In genomic region chr5:139167052-139167451, GRCh38 we compare ENCODE assay signal across 13 cellular contexts. TPM values are rescaled to one million over a fixed set of nuclear protein-coding genes. Genes with fewer than 3 reads are reported as not detected.
DNase-seq lines count a peak whose midpoint lies in the region; ATAC-seq, FAIRE-seq and TF ChIP-seq lines count a peak whose summit lies in the region.
"Had no signal": no experiment of that assay in that cellular context is flagged by ENCODE, and none has a peak within 500 bp of the region (broad histone marks: within the 10 kb centered on the region; RNA-seq: fewer than 3 reads in every experiment).

No MANE protein-coding gene starts in this region.

- no peaks in the 10 kb centered on the region for H4K20me1 ChIP-seq in endothelial cell of umbilical vein (replicated peaks; ENCODE audit: control insufficient read depth, extremely low read depth, insufficient read depth, low read length)
- H4K20me1 ChIP-seq: BLaER1 had no signal

- CTCF ChIA-PET in endothelial cell of umbilical vein (lab: Charles Lee): interaction anchor here (1.1 kb wide), 1 partner anchor 16 kb away, joined by 4 read pairs; no protein-coding TSS in a partner anchor
- CTCF ChIA-PET in MCF 10A (lab: Yijun Ruan, JAX): interaction anchor here (1.7 kb wide), 1 partner anchor 8 kb away, joined by 4 read pairs; no protein-coding TSS in a partner anchor

- H3K4me2 ChIP-seq in endothelial cell of umbilical vein (ENCODE audit: insufficient read depth, low read length): no peak overlapping the region
- H3K4me2 ChIP-seq: BLaER1 had no signal

- H3K9me3 ChIP-seq in endothelial cell of umbilical vein (replicated peaks; ENCODE audit: control insufficient read depth, insufficient read depth, low read length) (no peaks in the 10 kb centered on the region), mesodermal cell (ENCODE audit: control insufficient read depth, low read length) (peaks cover 3% of the 10 kb centered on the region), transverse colon (no peaks in the 10 kb centered on the region)

- H3K27ac ChIP-seq in endothelial cell of umbilical vein (ENCODE audit: insufficient read depth, low read depth, low read length) (no peak overlapping the region), mesodermal cell (ENCODE audit: low read depth, low read length, severe bottlenecking) (peak overlapping the region; percentile 62), transverse colon (no peak overlapping the region)
- H3K27ac ChIP-seq: BLaER1 had no signal

- no peak overlapping the region for H3K4me3 ChIP-seq in endothelial cell of umbilical vein (replicated peaks in 1 of 3; ENCODE audit: insufficient read depth in 1 of 3, low read depth in 1 of 3, low read length in 3 of 3)
- no peak overlapping the region for H3K4me3 ChIP-seq in mesodermal cell (ENCODE audit: extremely low read depth, insufficient read depth, low read length, poor library complexity, severe bottlenecking)
- no peak overlapping the region for H3K4me3 ChIP-seq in transverse colon
- H3K4me3 ChIP-seq: BLaER1 had no signal

- no peaks in the 10 kb centered on the region for H3K27me3 ChIP-seq in endothelial cell of umbilical vein (ENCODE audit: control insufficient read depth in 2 of 2, insufficient read depth in 2 of 2, low read length in 2 of 2)
- no peaks in the 10 kb centered on the region for H3K27me3 ChIP-seq in transverse colon
- H3K27me3 ChIP-seq: BLaER1 had no signal

- TF ChIP-seq CTCF in endothelial cell of umbilical vein (IDR thresholded peaks at IDR 0.05; ENCODE audit: extremely low read depth in 1 of 2, insufficient read depth in 1 of 2, low read depth in 1 of 2, low read length in 2 of 2) (no peak), transverse colon (IDR thresholded peaks at IDR 0.05) (no peak), MCF 10A (IDR thresholded peaks at IDR 0.05; ENCODE audit: unreplicated experiment) (no peak)

- peaks cover 3 to 6% of the 10 kb centered on the region in 2 donors for H3K36me3 Mint-ChIP-seq in activated T-cell treated with anti-CD3 and anti-CD28 coated beads, Interleukin-2, amount 50 U/mL, for 72 hours (ENCODE audit: insufficient read depth in 2 of 2)
- H3K36me3 Mint-ChIP-seq in MCF 10A (ENCODE audit: insufficient read depth, unreplicated experiment): peaks cover 11% of the 10 kb centered on the region

- dilution Hi-C loops in endothelial cell of umbilical vein (cut with MboI; ENCODE audit: extremely low pct_ligation_motif_present, low sequenced_read_pairs): no loop called here

- peaks cover 14% of the 10 kb centered on the region for H3K4me1 ChIP-seq in endothelial cell of umbilical vein (ENCODE audit: control insufficient read depth, extremely low read depth, insufficient read depth, low read length)
- peaks cover 31% of the 10 kb centered on the region for H3K4me1 ChIP-seq in mesodermal cell (ENCODE audit: control insufficient read depth, insufficient read depth, low read length, poor library complexity, severe bottlenecking)
- H3K4me1 ChIP-seq in transverse colon: peaks cover 5 to 21% (median 15%) of the 10 kb centered on the region in 4 donors
- H3K4me1 ChIP-seq: BLaER1 had no signal

- H3K36me3 ChIP-seq in endothelial cell of umbilical vein (ENCODE audit: control insufficient read depth in 2 of 2, extremely low read depth in 1 of 2, insufficient read depth in 2 of 2, low read length in 2 of 2) (no peaks in the 10 kb centered on the region), mesodermal cell (ENCODE audit: control insufficient read depth, insufficient read depth, low read length) (no peaks in the 10 kb centered on the region), transverse colon (no peaks in the 10 kb centered on the region)

- H3K9me3 Mint-ChIP-seq in activated T-cell treated with anti-CD3 and anti-CD28 coated beads, Interleukin-2, amount 50 U/mL, for 72 hours: peaks cover 3 to 5% of the 10 kb centered on the region in 2 donors
- H3K9me3 Mint-ChIP-seq in MCF 10A (ENCODE audit: unreplicated experiment): no peaks in the 10 kb centered on the region

- BruUV-seq in endothelial cell of umbilical vein (replicated peaks; lab: Mats Ljungman, UMichigan) (no TSS peak), MCF 10A (replicated peaks; lab: Mats Ljungman, UMichigan) (no TSS peak)

- peak; percentile 37 for FAIRE-seq in endothelial cell of umbilical vein (lab: Jason Lieb, UNC)

- peak; percentile 40 for DNase-seq in ELF-1 (ENCODE audit: low read depth, low spot score)
- DNase-seq in endothelial cell of umbilical vein (ENCODE audit: low read depth, low spot score): no peak
- peak; percentile 35 for DNase-seq in transverse colon
- no peak for DNase-seq in activated T-cell treated with anti-CD3 and anti-CD28 coated beads, Interleukin-2, amount 50 U/mL, for 72 hours
- no peak for DNase-seq in MCF 10A (ENCODE audit: unreplicated experiment)
- DNase-seq: 8988T, AML-193, DMS53, HCEC 1CT, HFFc6 had no signal

- H2AFZ ChIP-seq in endothelial cell of umbilical vein (ENCODE audit: low read depth, low read length): no peak overlapping the region

- 88 to 98% methylated on average over 7 to 8 of the region's 8 CpGs for WGBS in mesodermal cell (ENCODE audit: insufficient coverage in 2 of 2), 2 experiments
- WGBS in transverse colon (ENCODE audit: low coverage in 1 of 2), 2 donors: 77 to 85% methylated on average over 8 of the region's 8 CpGs

- in situ Hi-C loops in transverse colon (cut with MboI; ENCODE audit: low pct_ligation_motif_present in 1 of 4, low pct_unique_long_range_greater_than_20kb in 1 of 4, low sequenced_read_pairs in 3 of 4): no loop called here

- TF ChIP-seq POLR2A in endothelial cell of umbilical vein (IDR thresholded peaks at IDR 0.05; ENCODE audit: low read depth, low read length) (no peak), transverse colon (IDR thresholded peaks at IDR 0.05) (no peak)

- peaks cover 13% of the 10 kb centered on the region for H3K4me1 Mint-ChIP-seq in activated T-cell treated with anti-CD3 and anti-CD28 coated beads, Interleukin-2, amount 50 U/mL, for 72 hours (ENCODE audit: low read depth)
- H3K4me1 Mint-ChIP-seq in MCF 10A (ENCODE audit: insufficient read depth, unreplicated experiment): peaks cover 31% of the 10 kb centered on the region

- no peaks in the 10 kb centered on the region for H3K9me1 ChIP-seq in endothelial cell of umbilical vein (replicated peaks; ENCODE audit: control insufficient read depth, extremely low read depth, insufficient read depth, low read length)

- no peak overlapping the region for H3K27ac Mint-ChIP-seq in activated T-cell treated with anti-CD3 and anti-CD28 coated beads, Interleukin-2, amount 50 U/mL, for 72 hours
- no peak overlapping the region for H3K27ac Mint-ChIP-seq in MCF 10A (ENCODE audit: low read depth, unreplicated experiment)
- H3K27ac Mint-ChIP-seq: HFFc6 had no signal

- no peak overlapping the region for H3K4me3 Mint-ChIP-seq in activated T-cell treated with anti-CD3 and anti-CD28 coated beads, Interleukin-2, amount 50 U/mL, for 72 hours
- H3K4me3 Mint-ChIP-seq in MCF 10A (ENCODE audit: unreplicated experiment): no peak overlapping the region
- H3K4me3 Mint-ChIP-seq: HFFc6 had no signal

- no peak overlapping the region for H3K9ac ChIP-seq in endothelial cell of umbilical vein (replicated peaks; ENCODE audit: extremely low read depth, insufficient read depth, low read length)
- H3K9ac ChIP-seq: BLaER1 had no signal

- intact Hi-C loops in endothelial cell of umbilical vein (cut with micrococcal nuclease) (no loop called here), transverse colon (cut with DNase I; ENCODE audit: low total_unique reads) (no loop called here), MCF 10A (cut with micrococcal nuclease) (no loop called here)

- no peak for ATAC-seq in activated T-cell treated with anti-CD3 and anti-CD28 coated beads, Interleukin-2, amount 50 U/mL, for 72 hours (replicated peaks in 1 of 2)
- no peak for ATAC-seq in GM18517 (IDR thresholded peaks at IDR 0.05; ENCODE audit: unreplicated experiment)

- H3K79me2 ChIP-seq in endothelial cell of umbilical vein (ENCODE audit: control insufficient read depth, insufficient read depth, low read length): no peaks in the 10 kb centered on the region

- POLR2A ChIA-PET in endothelial cell of umbilical vein (lab: Charles Lee) (no interaction called here), MCF 10A (lab: Yijun Ruan, JAX) (interaction anchor here (0.6 to 2.8 kb wide), 6 partner anchors 9 to 243 kb away, joined by 3 to 12 read pairs (median 4); partner anchors contain the start of gene MATR3)

- TF ChIP-seq EP300 in transverse colon (IDR thresholded peaks at IDR 0.05; ENCODE audit: low read depth): no peak

- H3K27me3 Mint-ChIP-seq in activated T-cell treated with anti-CD3 and anti-CD28 coated beads, Interleukin-2, amount 50 U/mL, for 72 hours (ENCODE audit: low read depth): no peaks in the 10 kb centered on the region
- H3K27me3 Mint-ChIP-seq in MCF 10A (ENCODE audit: insufficient read depth, unreplicated experiment): no peaks in the 10 kb centered on the region

TF ChIP-seq in endothelial cell of umbilical vein, 7 proteins besides CTCF, POLR2A, EP300 and RAD21 (continues in another document):
- TF ChIP-seq GATA2 (IDR thresholded peaks at IDR 0.05; ENCODE audit: insufficient read depth, insufficient read length, low read depth, low read length) (no peak), MAX (IDR thresholded peaks at IDR 0.05; ENCODE audit: insufficient read depth, insufficient read length) (no peak), JUN (IDR thresholded peaks at IDR 0.05; ENCODE audit: borderline replicate concordance, insufficient read depth, insufficient read length, low read depth) (no peak), EZH2 (IDR thresholded peaks at IDR 0.05; ENCODE audit: borderline replicate concordance, low read depth, low read length, severe bottlenecking) (no peak), MYC (IDR thresholded peaks at IDR 0.05; ENCODE audit: low read depth, low read length) (no peak), FOS (IDR thresholded peaks at IDR 0.05; ENCODE audit: borderline replicate concordance, insufficient read depth, low read length) (no peak)

RNA-seq across cellular contexts. Expression of gene SIL1, which starts 31.1 kb away (rescaled TPM):
- 35.4 and 47.6 TPM in 2 replicates for total RNA-seq in endothelial cell of umbilical vein
- polyA plus RNA-seq in endothelial cell of umbilical vein: 67.2 and 110 TPM in 2 replicates
- polyA plus RNA-seq in endothelial cell of umbilical vein (2011; cell fraction: cytosol; rRNA removed): 44.2 and 57.5 TPM in 2 replicates
- 21.5 and 22.9 TPM in 2 replicates for polyA plus RNA-seq in endothelial cell of umbilical vein (2011; cell fraction: nucleus; rRNA removed)
- 43.9 and 50.4 TPM in 2 replicates for polyA plus RNA-seq in endothelial cell of umbilical vein (2012)
- polyA minus RNA-seq in endothelial cell of umbilical vein: 29.5 and 34.0 TPM in 2 replicates
- polyA minus RNA-seq in endothelial cell of umbilical vein (2011; cell fraction: cytosol; rRNA and poly(A)+ RNA removed): 17.8 TPM
- 11.9 and 13.7 TPM in 2 replicates for polyA minus RNA-seq in endothelial cell of umbilical vein (2011; cell fraction: nucleus; rRNA and poly(A)+ RNA removed)
- 20.0 TPM for polyA plus RNA-seq in mesodermal cell (2013, experiment 1 of 2)
- 18.1 TPM for polyA plus RNA-seq in mesodermal cell (2013, experiment 2 of 2)
- 10 to 100 TPM; 11.1 to 38.1 (median 29.0) TPM for total RNA-seq in transverse colon
- total RNA-seq in activated T-cell treated with anti-CD3 and anti-CD28 coated beads, Interleukin-2, amount 50 U/mL, for 72 hours: 10 to 100 TPM; 32.5 to 37.3 TPM
- total RNA-seq in MCF 10A (2022): 114 and 175 TPM in 2 replicates

Comparison
In these comparisons a context has a peak if more than half of its experiments do, and no peak if none do; other contexts are left out.
1. DNase-seq: peak in ELF-1 (single experiment) and transverse colon (single experiment); none in endothelial cell of umbilical vein (single experiment), activated T-cell treated with anti-CD3 and anti-CD28 coated beads, Interleukin-2, amount 50 U/mL, for 72 hours (0 of 2) and MCF 10A (single experiment).